10 cellular contexts compared by ENCODE assay signal in the genomic region with DNA sequence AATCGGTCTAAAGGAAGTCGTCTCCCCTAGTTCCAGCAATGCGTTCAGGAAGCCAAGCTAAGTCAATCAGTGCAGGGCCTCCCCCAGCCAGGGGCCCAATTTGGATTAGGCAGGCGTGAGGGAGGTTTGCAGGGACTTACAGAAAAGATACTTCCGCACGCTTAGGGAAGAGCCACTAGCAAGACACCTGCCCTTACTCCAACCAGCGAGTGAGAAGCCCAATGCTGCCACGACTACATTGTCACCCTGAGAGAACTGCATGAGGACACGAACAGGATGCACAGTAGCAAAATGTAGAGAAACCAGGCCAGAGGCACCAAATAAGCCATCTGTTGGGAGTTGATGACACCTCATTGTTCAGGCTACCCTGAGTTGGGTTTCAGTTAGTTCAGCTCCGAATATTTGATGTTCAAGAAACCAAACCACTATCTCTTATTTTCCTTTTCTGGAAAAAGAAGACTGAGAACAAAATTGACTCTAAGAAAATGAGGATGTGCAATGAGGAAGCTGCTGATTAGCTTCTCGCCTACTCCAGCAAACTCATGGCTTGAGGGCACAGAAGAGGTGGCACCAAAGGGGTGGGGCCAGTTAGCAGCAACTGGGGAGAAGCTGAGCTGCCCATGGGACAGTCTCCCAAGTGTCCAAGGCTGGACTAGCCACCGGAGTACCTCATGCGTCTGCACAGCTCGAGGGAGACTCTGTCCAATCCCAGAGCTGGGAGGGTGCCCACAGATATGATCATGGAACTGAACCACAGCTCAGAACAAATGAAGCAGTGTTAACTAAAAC. TPM values are rescaled to one million over a fixed set of nuclear protein-coding genes. Genes with fewer than 3 reads are reported as not detected.
DNase-seq lines count a peak whose midpoint lies in the region; ATAC-seq and TF ChIP-seq lines count a peak whose summit lies in the region.
"Had no signal": no experiment of that assay in that cellular context is flagged by ENCODE, and none has a peak within 500 bp of the region (broad histone marks: within the 10 kb centered on the region; RNA-seq: fewer than 3 reads in every experiment).

No MANE protein-coding gene starts in this region.

- TF ChIP-seq CTCF in HL-60 (IDR thresholded peaks at IDR 0.05; ENCODE audit: insufficient read depth, low read length): no peak

- ATAC-seq in HG03442 (IDR thresholded peaks at IDR 0.05; ENCODE audit: unreplicated experiment): no peak

- no peak overlapping the region for H3K4me3 ChIP-seq in HL-60 (replicated peaks; ENCODE audit: insufficient read depth, low read length)
- H3K4me3 ChIP-seq in esophagus (ENCODE audit: low read depth in 1 of 2, low read length in 2 of 2): no peak overlapping the region
- peak overlapping the region in 1 of 3 donors; percentile 22 for H3K4me3 ChIP-seq in skeletal muscle tissue (ENCODE audit: low read length in 3 of 3)

- peak; percentile 81 to 88 for DNase-seq in HL-60 (ENCODE audit: low read depth in 1 of 2, low spot score in 1 of 2)
- DNase-seq in SKM-1 (lab: John Stamatoyannopoulos, UW; ENCODE audit: unreplicated experiment): peak; percentile 61
- no peak for DNase-seq in NCI-H69 (lab: John Stamatoyannopoulos, UW)
- no peak for DNase-seq in AG20443 (ENCODE audit: low spot score)
- no peak for DNase-seq in activated effector memory CD4-positive, alpha-beta T cell treated with anti-CD3 and anti-CD28 coated beads, Interleukin-2, amount 50 U/mL, for 16 hours
- DNase-seq: NCI-H2107 had no signal

- peaks cover 10 to 41% of the 10 kb centered on the region in 2 donors for H3K4me1 ChIP-seq in esophagus (ENCODE audit: control insufficient read depth in 2 of 2, insufficient read depth in 2 of 2, low read length in 1 of 2)
- H3K4me1 ChIP-seq in skeletal muscle tissue (ENCODE audit: control insufficient read depth in 3 of 3, insufficient read depth in 3 of 3, low read length in 3 of 3): peaks cover 56 to 72% (median 63%) of the 10 kb centered on the region in 3 donors

- 80 to 84% methylated on average over 14 of the region's 14 CpGs for WGBS in esophagus, 2 donors

- H3K36me3 ChIP-seq in esophagus (ENCODE audit: control insufficient read depth in 2 of 2, insufficient read depth in 2 of 2, low read length in 1 of 2) (peaks cover 3 to 4% of the 10 kb centered on the region in 2 donors), skeletal muscle tissue (ENCODE audit: control insufficient read depth in 3 of 3, insufficient read depth in 3 of 3, low read length in 3 of 3) (peaks cover 13 to 18% (median 15%) of the 10 kb centered on the region in 3 donors)

- H3K27me3 ChIP-seq in HL-60 (ENCODE audit: insufficient read depth, poor library complexity, severe bottlenecking) (no peaks in the 10 kb centered on the region), esophagus (ENCODE audit: control insufficient read depth in 1 of 2, insufficient read depth in 2 of 2, low read length in 2 of 2) (no peaks in the 10 kb centered on the region), skeletal muscle tissue (ENCODE audit: control insufficient read depth in 3 of 3, insufficient read depth in 3 of 3, low read length in 3 of 3) (no peaks in the 10 kb centered on the region)

- peak overlapping the region in 1 of 3 donors; percentile 33 for H3K9ac ChIP-seq in skeletal muscle tissue (ENCODE audit: low read depth in 1 of 3, low read length in 3 of 3)

- H3K27ac ChIP-seq in HL-60 (replicated peaks) (peak overlapping the region; percentile 99), esophagus (ENCODE audit: low read depth in 2 of 2, low read length in 1 of 2) (peak overlapping the region; percentile 14 to 82), skeletal muscle tissue (ENCODE audit: low read depth, low read length) (peak overlapping the region; percentile 74)

- H3K9me3 ChIP-seq in esophagus (ENCODE audit: control insufficient read depth in 2 of 2, insufficient read depth in 1 of 2, low read depth in 1 of 2, low read length in 1 of 2): no peaks in the 10 kb centered on the region
- no peaks in the 10 kb centered on the region for H3K9me3 ChIP-seq in skeletal muscle tissue (ENCODE audit: control insufficient read depth in 3 of 3, low read length in 3 of 3)

RNA-seq across cellular contexts. Expression of gene TK2, which starts 29.3 kb away (rescaled TPM):
- polyA plus RNA-seq in esophagus: 1 to 10 TPM; 5.9 to 8.3 TPM
- total RNA-seq in skeletal muscle tissue: 11.5 TPM

RNA-seq across cellular contexts. Expression of gene CKLF, which starts 31.8 kb away (rescaled TPM):
- 10 to 100 TPM; 14.9 to 29.7 TPM for polyA plus RNA-seq in esophagus
- total RNA-seq in skeletal muscle tissue: 34.4 TPM

RNA-seq across cellular contexts. Expression of gene CMTM1, which starts 45.6 kb away (rescaled TPM):
- under 1 TPM; 0.14 to 0.22 TPM for polyA plus RNA-seq in esophagus
- total RNA-seq in skeletal muscle tissue: not detected

RNA-seq across cellular contexts. Expression of gene CMTM2, which starts 58.7 kb away (rescaled TPM):
- polyA plus RNA-seq in esophagus: under 1 TPM in 1 of 2 donors, not detected in 1; 0.06 TPM
- not detected for total RNA-seq in skeletal muscle tissue
- total RNA-seq: ureter had no signal

Comparison
In these comparisons a context has a peak if more than half of its experiments do, and no peak if none do; other contexts are left out.
1. DNase-seq: peak in HL-60 (2 of 2) and SKM-1 (single experiment); none in NCI-H69 (single experiment), AG20443 (single experiment) and activated effector memory CD4-positive, alpha-beta T cell treated with anti-CD3 and anti-CD28 coated beads, Interleukin-2, amount 50 U/mL, for 16 hours (single experiment).
2. H3K27ac ChIP-seq: peak in every context shown above with its lines; median percentile 99 in HL-60; 74 in skeletal muscle tissue; 48 in esophagus.